ENCODE assay signal across 10 cellular contexts in the genomic region with DNA sequence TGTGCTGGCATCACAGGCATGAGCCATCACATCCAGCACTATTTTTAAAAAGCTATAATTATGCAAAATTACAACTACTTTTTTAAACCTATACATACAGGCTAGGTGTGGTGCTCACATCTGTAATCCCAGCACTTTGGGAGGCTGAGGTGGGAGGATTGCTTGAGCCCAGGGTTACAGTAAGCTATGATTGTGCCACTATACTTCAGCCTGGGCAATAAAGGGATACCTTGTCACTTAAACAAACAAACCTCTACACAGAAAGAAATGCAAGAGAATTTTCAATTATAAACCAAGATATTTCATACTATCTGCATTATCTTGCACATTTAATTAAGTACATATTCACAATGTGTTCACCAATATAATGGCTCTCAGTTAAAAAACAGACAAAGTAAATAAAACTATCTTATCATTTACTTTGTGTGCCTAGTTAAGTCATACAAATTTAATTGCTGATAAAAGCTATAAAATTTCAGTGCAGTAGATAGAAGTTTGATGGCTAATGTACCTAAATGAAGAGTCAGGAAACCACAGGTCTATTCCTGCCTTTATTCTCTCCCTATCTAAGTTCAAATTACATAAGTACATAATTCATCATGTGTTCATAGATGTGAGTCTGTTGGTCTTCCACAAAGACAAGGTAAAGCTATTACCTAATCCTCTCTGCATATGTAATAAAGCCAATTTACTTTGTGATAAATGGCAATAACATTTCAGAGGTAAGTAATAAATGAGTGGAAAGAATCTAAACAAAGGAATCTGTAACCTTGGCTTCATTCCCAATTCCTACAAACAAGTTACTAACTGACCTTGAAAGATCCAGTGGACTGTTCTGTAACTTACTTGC. TPM values are rescaled to one million over a fixed set of nuclear protein-coding genes. Genes with fewer than 3 reads are reported as not detected.
DNase-seq lines count a peak whose midpoint lies in the region; ATAC-seq and TF ChIP-seq lines count a peak whose summit lies in the region.
"Had no signal": no experiment of that assay in that cellular context is flagged by ENCODE, and none has a peak within 500 bp of the region (broad histone marks: within the 10 kb centered on the region; RNA-seq: fewer than 3 reads in every experiment).

No MANE protein-coding gene starts in this region.

- peak; percentile 98 for DNase-seq in DMS153 (lab: John Stamatoyannopoulos, UW)
- DNase-seq in NCI-H128 (lab: John Stamatoyannopoulos, UW; ENCODE audit: unreplicated experiment), result peak; percentile 77
- peak; percentile 98 for DNase-seq in PC-3
- DNase-seq in fibroblast of the aortic adventitia (ENCODE audit: low read depth), result peak; percentile 42
- DNase-seq in activated naive CD8-positive, alpha-beta T cell treated with anti-CD3 and anti-CD28 coated beads, Interleukin-2, amount 50 U/mL, for 24 hours, result no peak
- no peak for DNase-seq in NCI-H1694 treated with DMSO at 0.1 percent for 48 hours (lab: John Stamatoyannopoulos, UW)
- DNase-seq: activated effector memory CD4-positive, alpha-beta T cell treated with Interleukin-2 at 50 U/mL for 16 hours had no signal

- BruUV-seq in PC-3 (replicated peaks; lab: Mats Ljungman, UMichigan), result no TSS peak

- CTCF ChIA-PET in PC-3 (lab: Charles Lee), result interaction anchor here (0.6 to 1.1 kb wide), 2 partner anchors 8 to 1597 kb away, joined by 3 read pairs; no protein-coding TSS in a partner anchor

- H3K9me3 Mint-ChIP-seq in activated naive CD8-positive, alpha-beta T cell treated with anti-CD3 and anti-CD28 coated beads, Interleukin-2, amount 50 U/mL, for 24 hours, result no peaks in the 10 kb centered on the region

- no peaks in the 10 kb centered on the region for H3K36me3 Mint-ChIP-seq in activated naive CD8-positive, alpha-beta T cell treated with anti-CD3 and anti-CD28 coated beads, Interleukin-2, amount 50 U/mL, for 24 hours (ENCODE audit: low read depth)

- no peaks in the 10 kb centered on the region for H3K36me3 ChIP-seq in PC-3 (ENCODE audit: low read depth, low read length)
- H3K36me3 ChIP-seq: BLaER1 treated with 17β-estradiol and CSF1 and Interleukin-3, amounts not matched to agents 10 nM and 100 nM had no signal

- ATAC-seq in PC-3 (peak; percentile 89), HG02678 (IDR thresholded peaks at IDR 0.05; ENCODE audit: unreplicated experiment) (no peak), GM21447 (IDR thresholded peaks at IDR 0.05; ENCODE audit: unreplicated experiment) (no peak)
- no peak for ATAC-seq in activated naive CD8-positive, alpha-beta T cell treated with anti-CD3 and anti-CD28 coated beads, Interleukin-2, amount 50 U/mL, for 24 hours

- H3F3A ChIP-seq in PC-3 (ENCODE audit: low read length, unreplicated experiment), result peaks cover 13% of the 10 kb centered on the region

- TF ChIP-seq CTCF in PC-3 (conservative IDR thresholded peaks at IDR 0.05; ENCODE audit: low read depth, low read length), result no peak
- TF ChIP-seq CTCF in fibroblast of the aortic adventitia (IDR thresholded peaks at IDR 0.05; ENCODE audit: insufficient read depth, low read length), result no peak

- H3K4me2 ChIP-seq in PC-3 (ENCODE audit: low read length), result peak overlapping the region; percentile 43
- H3K4me2 ChIP-seq: BLaER1 treated with 17β-estradiol and CSF1 and Interleukin-3, amounts not matched to agents 10 nM and 100 nM had no signal

- H3K27ac Mint-ChIP-seq in activated naive CD8-positive, alpha-beta T cell treated with anti-CD3 and anti-CD28 coated beads, Interleukin-2, amount 50 U/mL, for 24 hours, result no peak overlapping the region

- H3K9ac ChIP-seq in PC-3 (ENCODE audit: low read length), result peak overlapping the region; percentile 68
- H3K9ac ChIP-seq: BLaER1 treated with 17β-estradiol and CSF1 and Interleukin-3, amounts not matched to agents 10 nM and 100 nM had no signal

- no peaks in the 10 kb centered on the region for H3K27me3 ChIP-seq in PC-3 (ENCODE audit: low read length)
- H3K27me3 ChIP-seq: BLaER1 treated with 17β-estradiol and CSF1 and Interleukin-3, amounts not matched to agents 10 nM and 100 nM had no signal

- no peaks in the 10 kb centered on the region for H3K79me2 ChIP-seq in PC-3 (ENCODE audit: low read length)

- H4K20me1 ChIP-seq in PC-3 (ENCODE audit: low read length), result no peaks in the 10 kb centered on the region
- H4K20me1 ChIP-seq: BLaER1 treated with 17β-estradiol and CSF1 and Interleukin-3, amounts not matched to agents 10 nM and 100 nM had no signal

- POLR2A ChIA-PET in PC-3 (lab: Charles Lee; ENCODE audit: unreplicated experiment), result interaction anchor here (0.6 kb wide), 1 partner anchor 52 kb away, joined by 3 read pairs; no protein-coding TSS in a partner anchor

- peaks cover 39% of the 10 kb centered on the region for H3K4me1 ChIP-seq in PC-3 (ENCODE audit: insufficient read depth, low read length)
- H3K4me1 ChIP-seq: BLaER1 treated with 17β-estradiol and CSF1 and Interleukin-3, amounts not matched to agents 10 nM and 100 nM had no signal

- peak overlapping the region; percentile 93 for H3K27ac ChIP-seq in PC-3 (ENCODE audit: low read length)
- H3K27ac ChIP-seq: BLaER1 treated with 17β-estradiol and CSF1 and Interleukin-3, amounts not matched to agents 10 nM and 100 nM had no signal

- H3K4me1 Mint-ChIP-seq in activated naive CD8-positive, alpha-beta T cell treated with anti-CD3 and anti-CD28 coated beads, Interleukin-2, amount 50 U/mL, for 24 hours, result no peaks in the 10 kb centered on the region

- no peak overlapping the region for H2AFZ ChIP-seq in PC-3 (ENCODE audit: low read length)

- no peak overlapping the region for H3K4me3 Mint-ChIP-seq in activated naive CD8-positive, alpha-beta T cell treated with anti-CD3 and anti-CD28 coated beads, Interleukin-2, amount 50 U/mL, for 24 hours

- no peaks in the 10 kb centered on the region for H3K9me3 ChIP-seq in PC-3 (ENCODE audit: low read length)

- no peaks in the 10 kb centered on the region for H3K9me2 ChIP-seq in PC-3 (replicated peaks; ENCODE audit: low read length)

- H3K4me3 ChIP-seq in PC-3 (ENCODE audit: low read length) (no peak overlapping the region), fibroblast of the aortic adventitia (ENCODE audit: low read depth, low read length) (no peak overlapping the region)
- H3K4me3 ChIP-seq: BLaER1 treated with 17β-estradiol and CSF1 and Interleukin-3, amounts not matched to agents 10 nM and 100 nM had no signal

- no peaks in the 10 kb centered on the region for H3K27me3 Mint-ChIP-seq in activated naive CD8-positive, alpha-beta T cell treated with anti-CD3 and anti-CD28 coated beads, Interleukin-2, amount 50 U/mL, for 24 hours

- intact Hi-C loops in PC-3 (cut with micrococcal nuclease), result loop anchor here (1.0 to 2.0 kb wide), 2 partner anchors 8 to 51 kb away; no protein-coding TSS in a partner anchor

RNA-seq across cellular contexts. Expression of a gene that starts 9.0 kb away (rescaled TPM):
- total RNA-seq in PC-3 (2014; rRNA removed), result 86.2 and 131 TPM in 2 replicates
- 108 and 307 TPM in 2 replicates for total RNA-seq in fibroblast of the aortic adventitia (ENCODE audit: low replicate concordance)

Comparison
In these comparisons a context has a peak if more than half of its experiments do, and no peak if none do; other contexts are left out.
1. DNase-seq: peak in DMS153 (single experiment), NCI-H128 (single experiment), PC-3 (single experiment) and fibroblast of the aortic adventitia (single experiment); none in activated naive CD8-positive, alpha-beta T cell treated with anti-CD3 and anti-CD28 coated beads, Interleukin-2, amount 50 U/mL, for 24 hours (single experiment) and NCI-H1694 treated with DMSO at 0.1 percent for 48 hours (single experiment).